ENCODE assay signal across 8 cellular contexts in the genomic region with DNA sequence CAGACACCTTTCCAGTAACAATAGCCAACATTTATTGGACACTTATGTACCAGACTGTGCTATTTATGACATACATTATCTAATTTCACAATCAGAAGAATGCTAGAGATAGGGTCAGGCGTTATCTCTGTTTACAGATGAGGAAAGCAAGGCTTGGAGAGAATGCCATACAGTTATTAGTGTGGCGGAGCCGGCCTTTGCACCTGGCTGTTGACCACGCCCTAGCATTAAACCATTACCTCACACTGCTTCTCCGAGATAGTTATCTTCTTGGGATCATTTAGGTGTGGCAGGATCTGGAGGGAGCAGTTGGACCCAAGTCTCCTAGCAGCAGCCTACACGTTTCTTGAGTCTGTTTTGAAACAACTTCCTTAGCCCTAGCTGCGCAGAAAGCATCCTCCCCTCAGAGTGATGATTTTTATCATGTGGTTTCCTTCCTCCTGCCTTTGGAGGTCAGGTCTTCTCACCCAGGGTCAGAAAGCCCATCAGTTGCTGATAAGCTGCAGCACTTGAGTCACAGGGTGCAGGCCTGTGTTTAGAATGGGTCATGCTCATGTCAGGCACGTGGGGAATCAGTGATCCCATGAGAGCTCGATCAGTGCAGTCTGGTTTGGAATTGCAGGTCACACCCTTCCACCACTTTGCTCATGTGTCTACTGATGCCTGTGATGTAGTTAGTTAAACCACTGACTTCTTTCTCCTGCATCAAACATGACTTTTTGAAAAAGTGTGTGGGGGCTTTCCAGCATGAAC.
DNase-seq lines count a peak whose midpoint lies in the region; ATAC-seq and TF ChIP-seq lines count a peak whose summit lies in the region.

No MANE protein-coding gene starts in this region.

- TF ChIP-seq CTCF in PC-3 (conservative IDR thresholded peaks at IDR 0.05; ENCODE audit: low read depth, low read length) (no peak), transverse colon (IDR thresholded peaks at IDR 0.05) (no peak)

- peaks cover 14% of the 10 kb centered on the region for H3K36me3 ChIP-seq in PC-3 (ENCODE audit: low read depth, low read length)
- H3K36me3 ChIP-seq in transverse colon: no peaks in the 10 kb centered on the region

- H3K4me2 ChIP-seq in PC-3 (ENCODE audit: low read length): peak overlapping the region; percentile 92

- peaks cover 15% of the 10 kb centered on the region for H3K36me3 Mint-ChIP-seq in activated naive CD4-positive, alpha-beta T cell treated with anti-CD3 and anti-CD28 coated beads for 36 hours (ENCODE audit: low read depth)

- peaks cover 2% of the 10 kb centered on the region for H3K9me3 Mint-ChIP-seq in activated naive CD4-positive, alpha-beta T cell treated with anti-CD3 and anti-CD28 coated beads for 36 hours

- peaks cover 93% of the 10 kb centered on the region for H3K4me1 Mint-ChIP-seq in activated naive CD4-positive, alpha-beta T cell treated with anti-CD3 and anti-CD28 coated beads for 36 hours (ENCODE audit: low read depth)

- ATAC-seq in GM18505 (IDR thresholded peaks at IDR 0.05; ENCODE audit: unreplicated experiment) (peak; percentile 41), HG02938 (IDR thresholded peaks at IDR 0.05; ENCODE audit: unreplicated experiment) (peak; percentile 42), PC-3 (no peak), left lobe of liver (peak; percentile 56)

- H4K20me1 ChIP-seq in PC-3 (ENCODE audit: low read length): peaks cover 7% of the 10 kb centered on the region

- POLR2A ChIA-PET in PC-3 (lab: Charles Lee; ENCODE audit: unreplicated experiment): no interaction called here

- peaks cover 16% of the 10 kb centered on the region for H3F3A ChIP-seq in PC-3 (ENCODE audit: low read length, unreplicated experiment)

- in situ Hi-C loops in transverse colon (cut with MboI; ENCODE audit: low pct_ligation_motif_present in 1 of 4, low pct_unique_long_range_greater_than_20kb in 1 of 4, low sequenced_read_pairs in 3 of 4): no loop called here

- DNase-seq in PC-3 (peak; percentile 32), left lobe of liver (ENCODE audit: low spot score) (no peak), transverse colon (peak; percentile 83), DMS 273 (lab: John Stamatoyannopoulos, UW; ENCODE audit: unreplicated experiment) (no peak), NCI-H1436 (lab: John Stamatoyannopoulos, UW) (no peak)
- DNase-seq in activated naive CD4-positive, alpha-beta T cell treated with anti-CD3 and anti-CD28 coated beads for 36 hours: peak; percentile 84

- TF ChIP-seq POLR2A in GM18505 (IDR thresholded peaks at IDR 0.05; ENCODE audit: borderline replicate concordance, extremely low read depth, insufficient read depth, insufficient read length): peak; percentile 12
- peak; percentile 62 for TF ChIP-seq POLR2A in transverse colon (IDR thresholded peaks at IDR 0.05)

- H3K27ac ChIP-seq in PC-3 (ENCODE audit: low read length): peak overlapping the region; percentile 100
- peak overlapping the region; percentile 87 to 93 (median 90) for H3K27ac ChIP-seq in transverse colon

- CTCF ChIA-PET in PC-3 (lab: Charles Lee): no interaction called here
- CTCF ChIA-PET in activated naive CD4-positive, alpha-beta T cell treated with anti-CD3 and anti-CD28 coated beads for 36 hours (lab: Charles Lee): interaction anchor here (0.9 to 9.0 kb wide), 6 partner anchors 12 to 131 kb away, joined by 3 to 68 read pairs (median 4); no protein-coding TSS in a partner anchor

- no TSS peak for BruUV-seq in PC-3 (replicated peaks; lab: Mats Ljungman, UMichigan)

- no peaks in the 10 kb centered on the region for H3K9me2 ChIP-seq in PC-3 (replicated peaks; ENCODE audit: low read length)

- intact Hi-C loops in PC-3 (cut with micrococcal nuclease): loop anchor here (5.0 kb wide), 1 partner anchor 38 kb away; no protein-coding TSS in a partner anchor
- intact Hi-C loops in activated naive CD4-positive, alpha-beta T cell treated with anti-CD3 and anti-CD28 coated beads for 36 hours (cut with micrococcal nuclease): loop anchor here (1.0 to 5.0 kb wide), 13 partner anchors 9 to 787 kb away; a partner anchor contains a TSS
- intact Hi-C loops in transverse colon (cut with DNase I; ENCODE audit: low total_unique reads): no loop called here

- H3K4me1 ChIP-seq in PC-3 (ENCODE audit: insufficient read depth, low read length): peaks cover 92% of the 10 kb centered on the region
- peaks cover 81 to 97% (median 94%) of the 10 kb centered on the region in 4 donors for H3K4me1 ChIP-seq in transverse colon

- peak overlapping the region; percentile 98 for H3K9ac ChIP-seq in PC-3 (ENCODE audit: low read length)

- H3K4me3 Mint-ChIP-seq in activated naive CD4-positive, alpha-beta T cell treated with anti-CD3 and anti-CD28 coated beads for 36 hours: peak overlapping the region; percentile 51

- no peaks in the 10 kb centered on the region for H3K27me3 Mint-ChIP-seq in activated naive CD4-positive, alpha-beta T cell treated with anti-CD3 and anti-CD28 coated beads for 36 hours (ENCODE audit: low read depth)

- H3K79me2 ChIP-seq in PC-3 (ENCODE audit: low read length): peaks cover 93% of the 10 kb centered on the region

- H2AFZ ChIP-seq in PC-3 (ENCODE audit: low read length): no peak overlapping the region

- TF ChIP-seq EP300 in transverse colon (IDR thresholded peaks at IDR 0.05; ENCODE audit: low read depth): peak; percentile 69

- H3K4me3 ChIP-seq in PC-3 (ENCODE audit: low read length) (no peak overlapping the region), transverse colon (no peak overlapping the region)

- H3K27me3 ChIP-seq in PC-3 (ENCODE audit: low read length) (no peaks in the 10 kb centered on the region), transverse colon (no peaks in the 10 kb centered on the region)

- H3K9me3 ChIP-seq in PC-3 (ENCODE audit: low read length): no peaks in the 10 kb centered on the region
- no peaks in the 10 kb centered on the region for H3K9me3 ChIP-seq in transverse colon

- WGBS in transverse colon (ENCODE audit: low coverage in 1 of 2), 2 donors: 39 to 51% methylated on average over 5 to 9 of the region's 9 CpGs

- peak overlapping the region; percentile 91 for H3K27ac Mint-ChIP-seq in activated naive CD4-positive, alpha-beta T cell treated with anti-CD3 and anti-CD28 coated beads for 36 hours

Comparison
In these comparisons a context has a peak if more than half of its experiments do, and no peak if none do; other contexts are left out.
1. DNase-seq: peak in PC-3 (single experiment), activated naive CD4-positive, alpha-beta T cell treated with anti-CD3 and anti-CD28 coated beads for 36 hours (single experiment) and transverse colon (single experiment); none in left lobe of liver (single experiment), DMS 273 (single experiment) and NCI-H1436 (single experiment).